8 cellular contexts compared by ENCODE assay signal in the genomic region with DNA sequence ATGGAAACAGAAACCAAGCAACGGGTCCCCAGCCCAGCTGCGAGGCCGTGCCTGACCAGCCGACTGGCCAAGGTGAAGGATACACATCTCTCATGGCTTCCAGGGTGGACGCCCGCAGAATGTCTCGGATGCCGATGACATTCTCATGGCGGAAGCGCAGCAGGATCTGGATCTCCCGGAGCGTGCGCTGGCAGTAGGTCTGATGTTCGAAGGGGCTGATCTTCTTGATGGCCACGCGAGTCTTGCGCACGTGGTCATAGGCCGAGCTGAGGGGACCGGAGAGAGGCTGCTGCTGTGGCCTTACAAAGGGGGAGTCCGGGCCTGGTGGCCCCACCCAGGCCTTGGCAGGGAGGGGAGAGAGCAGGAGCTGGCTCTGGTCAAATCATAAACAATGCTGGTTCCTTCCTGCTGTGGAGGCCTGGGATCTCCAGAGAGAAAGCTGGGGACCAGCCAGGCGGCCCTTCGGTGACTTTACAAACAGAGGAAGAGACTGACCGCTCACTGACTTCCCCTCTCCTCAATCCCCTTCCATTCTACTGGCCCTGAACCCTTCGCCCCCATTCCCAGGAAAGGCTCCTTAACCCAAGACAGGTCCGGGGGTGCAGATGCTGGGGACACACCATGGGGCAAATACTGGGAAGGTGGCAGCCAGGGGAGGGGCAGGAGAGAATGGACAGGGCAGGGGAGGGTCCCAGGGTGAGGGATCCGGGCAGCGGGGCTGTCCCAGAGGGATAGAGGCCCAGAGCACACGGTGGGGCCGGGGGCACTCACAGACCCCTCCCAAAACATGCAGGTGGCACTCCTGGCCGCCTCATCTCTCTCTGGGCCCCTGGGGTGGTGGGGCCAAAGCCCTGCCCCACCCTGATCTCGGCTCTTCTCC. TPM values are rescaled to one million over a fixed set of nuclear protein-coding genes. Genes with fewer than 3 reads are reported as not detected.
A peak's percentile ranks its signal among the peaks of the same experiment; 100 is the strongest.
DNase-seq lines count a peak whose midpoint lies in the region; FAIRE-seq and TF ChIP-seq lines count a peak whose summit lies in the region.

No MANE protein-coding gene starts in this region.

- H3K4me3 ChIP-seq in AG04449 (ENCODE audit: low read depth, low read length), result peak overlapping the region; percentile 73
- H3K4me3 ChIP-seq in MM.1S (ENCODE audit: low read length), result peak overlapping the region; percentile 88
- H3K4me3 ChIP-seq in H1 (ENCODE audit: extremely low read depth in 1 of 4, insufficient read depth in 2 of 4, low read depth in 3 of 4, low read length in 4 of 4), result peak overlapping the region; percentile 54 to 74 (median 62)
- H3K4me3 ChIP-seq in mucosa of rectum (ENCODE audit: low read length in 2 of 2), result peak overlapping the region; percentile 75 to 83

- no peak for FAIRE-seq in H1 (lab: Jason Lieb, UNC)

- CTCF ChIA-PET in AG04449 (lab: Yijun Ruan, JAX), result interaction anchor here (3.3 kb wide), 1 partner anchor 10 kb away, joined by 28 read pairs; a partner anchor contains a TSS
- CTCF ChIA-PET in H1 (lab: Charles Lee; ENCODE audit: partially characterized antibody), result interaction anchor here (0.6 to 2.5 kb wide), 2 partner anchors 10 to 376 kb away, joined by 4 to 20 read pairs; a partner anchor contains a TSS

- H4K20me1 ChIP-seq in MM.1S (ENCODE audit: insufficient read depth, low read length) (no peaks in the 10 kb centered on the region), H1 (replicated peaks in 1 of 2; ENCODE audit: control insufficient read depth in 1 of 2, insufficient read depth in 2 of 2, low read length in 2 of 2) (no peaks in the 10 kb centered on the region)

- TF ChIP-seq POLR2A in H1 (IDR thresholded peaks at IDR 0.05; ENCODE audit: control extremely low read depth in 1 of 2, low read depth in 2 of 2, low read length in 2 of 2), result no peak

- DNase-seq in AG04449 (ENCODE audit: low read depth, low spot score) (no peak), MM.1S (no peak), H1 (ENCODE audit: low read depth in 1 of 2, low spot score in 2 of 2) (peak in 1 of 2 experiments; percentile 47), NCI-H1436 treated with DMSO at 0.1 percent for 48 hours (lab: John Stamatoyannopoulos, UW) (no peak), DMS79 treated with DMSO at 0.1 percent for 48 hours (lab: John Stamatoyannopoulos, UW) (no peak), NCI-H345 (lab: John Stamatoyannopoulos, UW) (no peak)
- no peak for DNase-seq in activated effector memory CD4-positive, alpha-beta T cell treated with Interleukin-2 at 50 U/mL for 16 hours

- H3K36me3 ChIP-seq in MM.1S (replicated peaks; ENCODE audit: insufficient read depth, low read length) (no peaks in the 10 kb centered on the region), H1 (ENCODE audit: control insufficient read depth in 2 of 4, insufficient read depth in 4 of 4, low read length in 3 of 4) (peaks cover 0 to 4% (median 0%) of the 10 kb centered on the region in 4 experiments; a peak in 1 of 8 replicates), mucosa of rectum (ENCODE audit: control insufficient read depth in 2 of 2, insufficient read depth in 2 of 2, low read length in 2 of 2) (peaks cover 22 to 23% of the 10 kb centered on the region in 2 donors)

- peaks cover 8% of the 10 kb centered on the region; the same call in 1 of the 2 replicates for H3K23me2 ChIP-seq in H1 (ENCODE audit: low read depth, low read length)

- H2AK5ac ChIP-seq in H1 (ENCODE audit: low read depth, low read length), result peak overlapping the region; percentile 76; the same call in 1 of the 2 replicates

- H3F3A ChIP-seq in MM.1S (ENCODE audit: insufficient read depth, low read length), result no peaks in the 10 kb centered on the region

- H2AFZ ChIP-seq in MM.1S (ENCODE audit: low read length) (peak overlapping the region; percentile 59), H1 (ENCODE audit: low read length) (no peak overlapping the region)

- H3K4ac ChIP-seq in H1 (replicated peaks; ENCODE audit: insufficient read length, low read depth, low read length), result peak overlapping the region; percentile 38

- WGBS in H1 (ENCODE audit: extremely low coverage in 1 of 2, insufficient coverage in 1 of 2, insufficient read length in 1 of 2, insufficient replicate concordance in 2 of 2, low coverage in 1 of 2, low lambda C conversion rate in 2 of 2, missing lambda C conversion rate in 1 of 2), 2 experiments, result 82% methylated on average over 31 of the region's 32 CpGs; no CpG with 5 or more reads in 1 of the 2 experiments

- no peak overlapping the region for H4K8ac ChIP-seq in H1 (ENCODE audit: extremely low read depth, insufficient read depth, low read length)

- H3K56ac ChIP-seq in H1 (replicated peaks; ENCODE audit: insufficient read length, low read depth, low read length), result peak overlapping the region; percentile 82

- H3K9me2 ChIP-seq in MM.1S (replicated peaks; ENCODE audit: insufficient read depth, low read length), result no peaks in the 10 kb centered on the region

- H3K4me2 ChIP-seq in MM.1S (ENCODE audit: low read depth, low read length) (peak overlapping the region; percentile 78), H1 (ENCODE audit: insufficient read depth in 1 of 2, low read depth in 2 of 2, low read length in 2 of 2) (peak overlapping the region; percentile 65 to 92)

- H4K5ac ChIP-seq in H1 (ENCODE audit: insufficient read length, low read depth, low read length), result peak overlapping the region; percentile 12

- TF ChIP-seq EP300 in H1 (IDR thresholded peaks at IDR 0.05; ENCODE audit: borderline replicate concordance in 1 of 2, low read depth in 2 of 2, low read length in 2 of 2), result no peak

- H4K91ac ChIP-seq in H1 (replicated peaks; ENCODE audit: insufficient read length, low read length), result peak overlapping the region; percentile 3

- TF ChIP-seq RAD21 in H1 (IDR thresholded peaks at IDR 0.05 in 1 of 2, conservative IDR thresholded peaks at IDR 0.05 in 1 of 2; ENCODE audit: low read depth in 2 of 2, low read length in 2 of 2), result no peak

- H3K79me1 ChIP-seq in H1 (ENCODE audit: low read depth, low read length), result no peaks in the 10 kb centered on the region

- H3K23ac ChIP-seq in H1 (ENCODE audit: insufficient read length), result no peak overlapping the region

- H3K14ac ChIP-seq in H1 (ENCODE audit: insufficient read length), result no peak overlapping the region

- POLR2A ChIA-PET in AG04449 (lab: Yijun Ruan, JAX), result no interaction called here
- POLR2A ChIA-PET in H1 (lab: Charles Lee; ENCODE audit: partially characterized antibody), result interaction anchor here (0.6 kb wide), 1 partner anchor 41 kb away, joined by 3 read pairs; no protein-coding TSS in a partner anchor

- H3K79me2 ChIP-seq in MM.1S (ENCODE audit: low read length) (peaks cover 17% of the 10 kb centered on the region), H1 (ENCODE audit: control insufficient read depth in 1 of 2, insufficient read depth in 2 of 2, low read length in 2 of 2) (no peaks in the 10 kb centered on the region)

- no peak overlapping the region for H2BK20ac ChIP-seq in H1 (ENCODE audit: low read length)

- H3K9ac ChIP-seq in MM.1S (ENCODE audit: low read length) (peak overlapping the region; percentile 72), H1 (replicated peaks in 1 of 4; ENCODE audit: extremely low read depth in 1 of 4, low read depth in 3 of 4, low read length in 3 of 4) (no peak overlapping the region; a peak in 1 of 7 replicates), mucosa of rectum (ENCODE audit: low read depth in 1 of 2, low read length in 2 of 2) (peak overlapping the region; percentile 95 to 97)

- no peak overlapping the region for H3K27ac ChIP-seq in MM.1S (ENCODE audit: low read length)
- H3K27ac ChIP-seq in H1 (ENCODE audit: low read depth, low read length), result no peak overlapping the region
- peak overlapping the region; percentile 95 to 97 for H3K27ac ChIP-seq in mucosa of rectum (ENCODE audit: low read depth in 2 of 2, low read length in 2 of 2)

- TF ChIP-seq CTCF in AG04449 (IDR thresholded peaks at IDR 0.05; ENCODE audit: insufficient read depth, low read length, missing control alignments), result no peak
- no peak for TF ChIP-seq CTCF in MM.1S (IDR thresholded peaks at IDR 0.05; ENCODE audit: low read length)
- no peak for TF ChIP-seq CTCF in H1 (IDR thresholded peaks at IDR 0.05; ENCODE audit: control extremely low read depth in 1 of 3, insufficient read depth in 1 of 3, low read depth in 1 of 3, low read length in 3 of 3)

- H2BK120ac ChIP-seq in H1 (replicated peaks; ENCODE audit: low read depth, low read length), result no peak overlapping the region

- H3K18ac ChIP-seq in H1 (ENCODE audit: extremely low read depth, low read length), result no peak overlapping the region; the same call in 1 of the 2 replicates

- H2BK15ac ChIP-seq in H1 (ENCODE audit: low read length), result no peak overlapping the region

- no peak overlapping the region for H2BK5ac ChIP-seq in H1 (ENCODE audit: low read depth, low read length)

- H2BK12ac ChIP-seq in H1 (ENCODE audit: low read depth, low read length), result peak overlapping the region; percentile 68; the same call in 1 of the 2 replicates

- H3K4me1 ChIP-seq in MM.1S (ENCODE audit: low read length) (no peaks in the 10 kb centered on the region), H1 (replicated peaks in 1 of 4; ENCODE audit: control insufficient read depth in 3 of 4, insufficient read depth in 4 of 4, low read length in 3 of 4) (peaks cover 0 to 6% (median 2%) of the 10 kb centered on the region in 4 experiments; a peak in 4 of 7 replicates), mucosa of rectum (ENCODE audit: control insufficient read depth in 2 of 2, insufficient read depth in 2 of 2, low read length in 2 of 2) (peaks cover 40 to 57% of the 10 kb centered on the region in 2 donors)

- H3K9me3 ChIP-seq in MM.1S (replicated peaks; ENCODE audit: insufficient read depth, low read length) (no peaks in the 10 kb centered on the region), H1 (ENCODE audit: insufficient read depth in 2 of 2, low read depth in 1 of 2, low read length in 1 of 2) (no peaks in the 10 kb centered on the region), mucosa of rectum (ENCODE audit: control insufficient read depth in 2 of 2, low read length in 2 of 2) (no peaks in the 10 kb centered on the region)

- H3K27me3 ChIP-seq in MM.1S (replicated peaks; ENCODE audit: insufficient read depth, low read length), result no peaks in the 10 kb centered on the region
- H3K27me3 ChIP-seq in H1 (replicated peaks in 1 of 4; ENCODE audit: control insufficient read depth in 3 of 4, extremely low read depth in 1 of 4, insufficient read depth in 3 of 4, low read length in 3 of 4), result peaks cover 0 to 2% (median under 1%) of the 10 kb centered on the region in 4 experiments; a peak in 1 of 7 replicates
- no peaks in the 10 kb centered on the region for H3K27me3 ChIP-seq in mucosa of rectum (ENCODE audit: control insufficient read depth in 2 of 2, insufficient read depth in 2 of 2, low read length in 2 of 2)

RNA-seq across cellular contexts. Expression of a gene that starts 1.0 kb away (rescaled TPM):
- 28.7 and 40.1 TPM in 2 replicates for total RNA-seq in H1 (2021; fragmentation: NEBNext Ultra II Directional; extraction: Animal tissue kit (Norgen Biotek cat#: 25700))
- 67.9 and 96.1 TPM in 2 replicates for polyA plus RNA-seq in H1 (2011; rRNA removed)
- 37.9 TPM for polyA plus RNA-seq in H1 (2011; cell fraction: cytosol; rRNA removed)
- polyA plus RNA-seq in H1 (2011; cell fraction: nucleus; rRNA removed), result 60.8 TPM
- 26.6 to 38.0 TPM (median 31.9 TPM) in 4 replicates for polyA plus RNA-seq in H1 (2012, experiment 1 of 2)
- 49.5 TPM for polyA plus RNA-seq in H1 (2012, experiment 2 of 2)
- 38.1 TPM for polyA plus RNA-seq in H1 (2013, experiment 1 of 2)
- 43.5 TPM for polyA plus RNA-seq in H1 (2013, experiment 2 of 2)
- 17.3 and 24.2 TPM in 2 replicates for polyA minus RNA-seq in H1 (2011; rRNA and poly(A)+ RNA removed)
- 11.2 TPM for polyA minus RNA-seq in H1 (2011; cell fraction: cytosol; rRNA and poly(A)+ RNA removed)
- polyA minus RNA-seq in H1 (2011; cell fraction: nucleus; rRNA and poly(A)+ RNA removed), result 17.0 TPM

RNA-seq across cellular contexts. Expression of a gene that starts 8.6 kb away (rescaled TPM):
- total RNA-seq in H1 (2021; fragmentation: NEBNext Ultra II Directional; extraction: Animal tissue kit (Norgen Biotek cat#: 25700)), result 1.5 TPM in 1 of 2 replicates, not detected in the other
- polyA plus RNA-seq in H1 (2011; rRNA removed), result 0.20 and 0.30 TPM in 2 replicates
- 0.35 TPM for polyA plus RNA-seq in H1 (2011; cell fraction: cytosol; rRNA removed)
- polyA plus RNA-seq in H1 (2011; cell fraction: nucleus; rRNA removed), result 1.7 TPM
- 1.9 to 4.0 TPM (median 2.5 TPM) in 4 replicates for polyA plus RNA-seq in H1 (2012, experiment 1 of 2)
- 0.29 TPM for polyA plus RNA-seq in H1 (2012, experiment 2 of 2)
- 1.3 TPM for polyA plus RNA-seq in H1 (2013, experiment 1 of 2)
- 1.7 TPM for polyA plus RNA-seq in H1 (2013, experiment 2 of 2)
- not detected in 2 replicates for polyA minus RNA-seq in H1 (2011; rRNA and poly(A)+ RNA removed)
- polyA minus RNA-seq in H1 (2011; cell fraction: cytosol; rRNA and poly(A)+ RNA removed), result not detected
- not detected for polyA minus RNA-seq in H1 (2011; cell fraction: nucleus; rRNA and poly(A)+ RNA removed)

RNA-seq across cellular contexts. Expression of a gene that starts 26.0 kb away (rescaled TPM):
- total RNA-seq in H1 (2021; fragmentation: NEBNext Ultra II Directional; extraction: Animal tissue kit (Norgen Biotek cat#: 25700)), result 40.3 and 43.2 TPM in 2 replicates
- polyA plus RNA-seq in H1 (2011; rRNA removed), result 53.3 and 91.8 TPM in 2 replicates
- polyA plus RNA-seq in H1 (2011; cell fraction: cytosol; rRNA removed), result 49.2 TPM
- 126 TPM for polyA plus RNA-seq in H1 (2011; cell fraction: nucleus; rRNA removed)
- 53.5 to 72.5 TPM (median 65.8 TPM) in 4 replicates for polyA plus RNA-seq in H1 (2012, experiment 1 of 2)
- 62.9 TPM for polyA plus RNA-seq in H1 (2012, experiment 2 of 2)
- polyA plus RNA-seq in H1 (2013, experiment 1 of 2), result 35.3 TPM
- 36.6 TPM for polyA plus RNA-seq in H1 (2013, experiment 2 of 2)
- polyA minus RNA-seq in H1 (2011; rRNA and poly(A)+ RNA removed), result 10.7 and 15.9 TPM in 2 replicates
- 17.5 TPM for polyA minus RNA-seq in H1 (2011; cell fraction: cytosol; rRNA and poly(A)+ RNA removed)
- polyA minus RNA-seq in H1 (2011; cell fraction: nucleus; rRNA and poly(A)+ RNA removed), result 27.2 TPM

RNA-seq across cellular contexts. Expression of a gene that starts 30.3 kb away (rescaled TPM):
- total RNA-seq in H1 (2021; fragmentation: NEBNext Ultra II Directional; extraction: Animal tissue kit (Norgen Biotek cat#: 25700)), result 2.3 and 2.8 TPM in 2 replicates
- 2.2 and 3.6 TPM in 2 replicates for polyA plus RNA-seq in H1 (2011; rRNA removed)
- polyA plus RNA-seq in H1 (2011; cell fraction: cytosol; rRNA removed), result 1.5 TPM
- 4.9 TPM for polyA plus RNA-seq in H1 (2011; cell fraction: nucleus; rRNA removed)
- 2.1 to 4.8 TPM (median 3.4 TPM) in 4 replicates for polyA plus RNA-seq in H1 (2012, experiment 1 of 2)
- polyA plus RNA-seq in H1 (2012, experiment 2 of 2), result 3.3 TPM
- 2.4 TPM for polyA plus RNA-seq in H1 (2013, experiment 1 of 2)
- polyA plus RNA-seq in H1 (2013, experiment 2 of 2), result 2.0 TPM
- 0.20 and 0.44 TPM in 2 replicates for polyA minus RNA-seq in H1 (2011; rRNA and poly(A)+ RNA removed)
- polyA minus RNA-seq in H1 (2011; cell fraction: cytosol; rRNA and poly(A)+ RNA removed), result 1.6 TPM
- polyA minus RNA-seq in H1 (2011; cell fraction: nucleus; rRNA and poly(A)+ RNA removed), result 1.8 TPM

RNA-seq across cellular contexts. Expression of a gene that starts 46.2 kb away (rescaled TPM):
- total RNA-seq in H1 (2021; fragmentation: NEBNext Ultra II Directional; extraction: Animal tissue kit (Norgen Biotek cat#: 25700)), result 148 TPM in 2 replicates
- 298 and 355 TPM in 2 replicates for polyA plus RNA-seq in H1 (2011; rRNA removed)
- 266 TPM for polyA plus RNA-seq in H1 (2011; cell fraction: cytosol; rRNA removed)
- polyA plus RNA-seq in H1 (2011; cell fraction: nucleus; rRNA removed), result 241 TPM
- 134 to 209 TPM (median 190 TPM) in 4 replicates for polyA plus RNA-seq in H1 (2012, experiment 1 of 2)
- polyA plus RNA-seq in H1 (2012, experiment 2 of 2), result 229 TPM
- polyA plus RNA-seq in H1 (2013, experiment 1 of 2), result 96.9 TPM
- 101 TPM for polyA plus RNA-seq in H1 (2013, experiment 2 of 2)
- polyA minus RNA-seq in H1 (2011; rRNA and poly(A)+ RNA removed), result 329 and 355 TPM in 2 replicates
- 125 TPM for polyA minus RNA-seq in H1 (2011; cell fraction: cytosol; rRNA and poly(A)+ RNA removed)
- 62.4 TPM for polyA minus RNA-seq in H1 (2011; cell fraction: nucleus; rRNA and poly(A)+ RNA removed)

Comparison
In these comparisons a context has a peak if more than half of its experiments do, and no peak if none do; other contexts are left out.
1. H3K27ac ChIP-seq: peak in mucosa of rectum (2 of 2); none in MM.1S (single experiment) and H1 (single experiment).
2. H3K9ac ChIP-seq: peak in MM.1S (single experiment) and mucosa of rectum (2 of 2); none in H1 (0 of 4).
3. Peak in every context shown above with its lines, with median percentiles within 50 percentile points of each other: H3K4me3 ChIP-seq.